In genomic region chr20:50366270-50367103, GRCh38 we compare ENCODE assay signal across 8 cellular contexts.
DNase-seq lines count a peak whose midpoint lies in the region; ATAC-seq, FAIRE-seq and TF ChIP-seq lines count a peak whose summit lies in the region.

No MANE protein-coding gene starts in this region.

- no peaks in the 10 kb centered on the region; the same call in 1 of the 2 replicates for H3K9me3 ChIP-seq in Caco-2
- no peaks in the 10 kb centered on the region for H3K9me3 ChIP-seq in small intestine (ENCODE audit: control insufficient read depth, low read depth)

- TF ChIP-seq CTCF in Caco-2 (IDR thresholded peaks at IDR 0.05; ENCODE audit: insufficient read depth in 1 of 2, low read depth in 1 of 2, low read length in 1 of 2, severe bottlenecking in 1 of 2, unreplicated experiment in 1 of 2) (no peak), fibroblast of mammary gland (conservative IDR thresholded peaks at IDR 0.05; ENCODE audit: control insufficient read depth, insufficient read depth, low read depth, low read length) (no peak)

- H3K9me3 Mint-ChIP-seq in Caco-2 (ENCODE audit: unreplicated experiment) = no peaks in the 10 kb centered on the region
- no peaks in the 10 kb centered on the region for H3K9me3 Mint-ChIP-seq in activated naive CD8-positive, alpha-beta T cell treated with anti-CD3 and anti-CD28 coated beads for 36 hours

- BruUV-seq in Caco-2 (replicated peaks; lab: Mats Ljungman, UMichigan) = no TSS peak

- H3K4me1 ChIP-seq in Caco-2 (peaks cover 20% of the 10 kb centered on the region), small intestine (ENCODE audit: control insufficient read depth in 2 of 2, insufficient read depth in 1 of 2, low read depth in 1 of 2, low read length in 1 of 2) (peaks cover 0 to 10% of the 10 kb centered on the region in 2 donors)

- POLR2A ChIA-PET in Caco-2 (lab: Charles Lee) = interaction anchor here (0.6 kb wide), 1 partner anchor 8 kb away, joined by 4 read pairs; no protein-coding TSS in a partner anchor

- 15 to 33% (median 26%) methylated on average over 7 of the region's 7 CpGs for whole genome bisulfite sequencing in small intestine, 3 donors

- no peak overlapping the region for H3K4me3 ChIP-seq in Caco-2 (ENCODE audit: low read depth, low read length)
- no peak overlapping the region for H3K4me3 ChIP-seq in fibroblast of mammary gland (ENCODE audit: control insufficient read depth, low read depth, low read length)
- no peak overlapping the region for H3K4me3 ChIP-seq in small intestine (ENCODE audit: low read depth in 1 of 2, low read length in 2 of 2)

- ATAC-seq in SK-N-SH treated with all-trans-retinoic acid at 6 μM for 48 hours (peak; percentile 45; the same call in 2 of the 3 replicates), HG03025 (IDR thresholded peaks at IDR 0.05; ENCODE audit: low FRiP score, unreplicated experiment) (no peak)

- H3K4me1 Mint-ChIP-seq in Caco-2 (ENCODE audit: low read depth, unreplicated experiment) = peaks cover 24% of the 10 kb centered on the region
- H3K4me1 Mint-ChIP-seq in activated naive CD8-positive, alpha-beta T cell treated with anti-CD3 and anti-CD28 coated beads for 36 hours = peaks cover 3% of the 10 kb centered on the region

- no peak for FAIRE-seq in small intestine (lab: Jason Lieb, UNC)

- peak overlapping the region; percentile 43 to 64 for H3K27ac ChIP-seq in small intestine (ENCODE audit: low read depth in 1 of 2, low read length in 1 of 2)

- H3K27me3 ChIP-seq in Caco-2 (replicated peaks; ENCODE audit: control insufficient read depth, insufficient read depth, low read length) = no peaks in the 10 kb centered on the region
- H3K27me3 ChIP-seq in small intestine (ENCODE audit: control insufficient read depth in 2 of 2, insufficient read depth in 2 of 2, low read length in 2 of 2) = no peaks in the 10 kb centered on the region

- no peaks in the 10 kb centered on the region for H3K27me3 Mint-ChIP-seq in Caco-2 (ENCODE audit: insufficient read depth, unreplicated experiment)
- H3K27me3 Mint-ChIP-seq in activated naive CD8-positive, alpha-beta T cell treated with anti-CD3 and anti-CD28 coated beads for 36 hours = peaks cover 14% of the 10 kb centered on the region

- CTCF ChIA-PET in Caco-2 (lab: Charles Lee) = interaction anchor here (0.6 kb wide), 1 partner anchor 20 kb away, joined by 6 read pairs; no protein-coding TSS in a partner anchor

- H3K4me3 Mint-ChIP-seq in Caco-2 (ENCODE audit: unreplicated experiment) = no peak overlapping the region
- H3K4me3 Mint-ChIP-seq in activated naive CD8-positive, alpha-beta T cell treated with anti-CD3 and anti-CD28 coated beads for 36 hours = no peak overlapping the region

- intact Hi-C loops in Caco-2 (cut with micrococcal nuclease; ENCODE audit: unreplicated experiment) = loop anchor here (5.0 kb wide), 1 partner anchor 51 kb away; no protein-coding TSS in a partner anchor

- no peaks in the 10 kb centered on the region for H3K36me3 Mint-ChIP-seq in Caco-2 (ENCODE audit: insufficient read depth, unreplicated experiment)
- H3K36me3 Mint-ChIP-seq in activated naive CD8-positive, alpha-beta T cell treated with anti-CD3 and anti-CD28 coated beads for 36 hours = no peaks in the 10 kb centered on the region

- H3K36me3 ChIP-seq in Caco-2 (ENCODE audit: control insufficient read depth, insufficient read depth, low read length) (no peaks in the 10 kb centered on the region), small intestine (ENCODE audit: control insufficient read depth in 2 of 2, insufficient read depth in 2 of 2, low read length in 2 of 2) (no peaks in the 10 kb centered on the region)

- DNase-seq in Caco-2 = peak; percentile 66 to 93
- DNase-seq in NCI-H1105 (lab: John Stamatoyannopoulos, UW) = peak; percentile 97
- peak; percentile 70 for DNase-seq in fibroblast of mammary gland (ENCODE audit: low read depth)
- DNase-seq in small intestine = peak; percentile 98
- no peak for DNase-seq in activated naive CD8-positive, alpha-beta T cell treated with anti-CD3 and anti-CD28 coated beads for 36 hours
- no peak for DNase-seq in pons (ENCODE audit: low spot score)

- peak overlapping the region; percentile 2 for H3K27ac Mint-ChIP-seq in Caco-2 (ENCODE audit: unreplicated experiment)
- H3K27ac Mint-ChIP-seq in activated naive CD8-positive, alpha-beta T cell treated with anti-CD3 and anti-CD28 coated beads for 36 hours = no peak overlapping the region

TF ChIP-seq in SK-N-SH treated with all-trans-retinoic acid at 6 μM for 48 hours, 23 proteins besides CTCF, POLR2A, EP300 and RAD21:
- peak; percentile 39; the same call in 1 of the 2 replicates for TF ChIP-seq TCF4 (CRISPR knock-in tag; IDR thresholded peaks at IDR 0.05; ENCODE audit: borderline replicate concordance)
- no peak for TF ChIP-seq ARNTL (CRISPR knock-in tag; IDR thresholded peaks at IDR 0.05; ENCODE audit: borderline replicate concordance, low read depth)
- 0 out of 2 replicates have a peak, but pooled peaks have one; percentile 14 for TF ChIP-seq ISL1 (CRISPR knock-in tag; IDR thresholded peaks at IDR 0.05)
- TF ChIP-seq BACH2 (CRISPR knock-in tag; IDR thresholded peaks at IDR 0.05; ENCODE audit: borderline replicate concordance) = no peak

Comparison
In these comparisons a context has a peak if more than half of its experiments do, and no peak if none do; other contexts are left out.
1. DNase-seq: peak in Caco-2 (2 of 2), NCI-H1105 (single experiment), fibroblast of mammary gland (single experiment) and small intestine (single experiment); none in activated naive CD8-positive, alpha-beta T cell treated with anti-CD3 and anti-CD28 coated beads for 36 hours (single experiment) and pons (single experiment).